In genomic region chr5:81749562-81750307, GRCh38 we compare ENCODE assay signal across 8 cellular contexts. TPM values are rescaled to one million over a fixed set of nuclear protein-coding genes. Genes with fewer than 3 reads are reported as not detected.
A peak's percentile ranks its signal among the peaks of the same experiment; 100 is the strongest.
DNase-seq lines count a peak whose midpoint lies in the region; FAIRE-seq and TF ChIP-seq lines count a peak whose summit lies in the region.

No MANE protein-coding gene starts in this region.

- H3K4me2 ChIP-seq in GM23248 (ENCODE audit: unreplicated experiment), result peak overlapping the region; percentile 80
- H3K4me2 ChIP-seq in Loucy (ENCODE audit: low read depth, low read length, poor library complexity, severe bottlenecking), result peak overlapping the region; percentile 97

- in situ Hi-C loops in GM23248 (cut with MboI), result loop anchor here (5.0 to 25.0 kb wide), 3 partner anchors 88 to 413 kb away; no protein-coding TSS in a partner anchor

- H3K79me2 ChIP-seq in GM23248 (ENCODE audit: insufficient read depth) (peaks cover 49% of the 10 kb centered on the region), Loucy (ENCODE audit: insufficient read depth, low read length) (peaks cover 65% of the 10 kb centered on the region)

- H2AFZ ChIP-seq in GM23248 (peak overlapping the region; percentile 64), Loucy (ENCODE audit: low read length) (no peak overlapping the region)

- 2 to 6% methylated on average over 14 to 47 of the region's 61 CpGs for WGBS in GM23248 (ENCODE audit: low coverage in 1 of 2, low lambda C conversion rate in 2 of 2, missing lambda C conversion rate in 2 of 2), 2 experiments
- WGBS in esophagus, 2 donors, result 1% methylated on average over 49 to 61 of the region's 61 CpGs
- WGBS in thymus, result under 1% methylated on average over 60 of the region's 61 CpGs

- no peaks in the 10 kb centered on the region for H3K27me3 Mint-ChIP-seq in nephron progenitor cell (ENCODE audit: low read depth, poor library complexity)

- peak overlapping the region; percentile 72 for H3K4me3 ChIP-seq in GM23248
- H3K4me3 ChIP-seq in Loucy (ENCODE audit: low read length, poor library complexity, severe bottlenecking), result peak overlapping the region; percentile 89
- H3K4me3 ChIP-seq in esophagus (ENCODE audit: low read depth in 1 of 2, low read length in 2 of 2), result peak overlapping the region; percentile 72 to 85
- peak overlapping the region; percentile 89 for H3K4me3 ChIP-seq in thymus (ENCODE audit: low read length)

- H3K4me1 Mint-ChIP-seq in nephron progenitor cell, result peaks cover 75% of the 10 kb centered on the region

- H3K27ac Mint-ChIP-seq in nephron progenitor cell, result peak overlapping the region; percentile 94

- peaks cover 10% of the 10 kb centered on the region; the same call in 1 of the 2 replicates for H3F3A ChIP-seq in GM23248 (ENCODE audit: insufficient read depth)
- H3F3A ChIP-seq in Loucy (ENCODE audit: low read depth), result no peaks in the 10 kb centered on the region

- peak overlapping the region; percentile 77 for H3K9ac ChIP-seq in GM23248
- peak overlapping the region; percentile 84 for H3K9ac ChIP-seq in Loucy (ENCODE audit: low read depth, low read length, poor library complexity, severe bottlenecking)

- no peaks in the 10 kb centered on the region for H3K9me3 Mint-ChIP-seq in nephron progenitor cell

- 0 out of 2 replicates have a peak, but pooled peaks have one; percentile 18 for TF ChIP-seq CTCF in Loucy (conservative IDR thresholded peaks at IDR 0.05; ENCODE audit: low read length)
- TF ChIP-seq CTCF in nephron progenitor cell (IDR thresholded peaks at IDR 0.05), result no peak

- no peaks in the 10 kb centered on the region for H3K36me3 ChIP-seq in GM23248 (ENCODE audit: low read depth)
- no peaks in the 10 kb centered on the region for H3K36me3 ChIP-seq in Loucy (ENCODE audit: insufficient read depth, low read length)
- H3K36me3 ChIP-seq in esophagus (ENCODE audit: control insufficient read depth in 2 of 2, insufficient read depth in 2 of 2, low read length in 1 of 2), result no peaks in the 10 kb centered on the region
- no peaks in the 10 kb centered on the region for H3K36me3 ChIP-seq in thymus (ENCODE audit: control insufficient read depth, insufficient read depth)

- H3K9me3 ChIP-seq in GM23248 (ENCODE audit: low read depth) (no peaks in the 10 kb centered on the region), Loucy (ENCODE audit: insufficient read depth, low read depth, low read length) (no peaks in the 10 kb centered on the region), esophagus (ENCODE audit: control insufficient read depth in 2 of 2, insufficient read depth in 1 of 2, low read depth in 1 of 2, low read length in 1 of 2) (no peaks in the 10 kb centered on the region), thymus (ENCODE audit: control insufficient read depth) (no peaks in the 10 kb centered on the region)

- H3K27ac ChIP-seq in GM23248 (no peak overlapping the region), esophagus (ENCODE audit: low read depth in 2 of 2, low read length in 1 of 2) (peak overlapping the region; percentile 91 to 99), thymus (ENCODE audit: low read depth) (peak overlapping the region; percentile 94)

- peak; percentile 56; the same call in 1 of the 2 replicates for TF ChIP-seq POLR2A in GM12892 (IDR thresholded peaks at IDR 0.05; ENCODE audit: low read depth, low read length)

- H3K4me3 Mint-ChIP-seq in nephron progenitor cell, result peak overlapping the region; percentile 93

- H3K4me1 ChIP-seq in GM23248 (ENCODE audit: insufficient read depth) (peaks cover 15% of the 10 kb centered on the region), Loucy (ENCODE audit: insufficient read depth, low read length, poor library complexity, severe bottlenecking) (peaks cover 61% of the 10 kb centered on the region), esophagus (ENCODE audit: control insufficient read depth in 2 of 2, insufficient read depth in 2 of 2, low read length in 1 of 2) (no peaks in the 10 kb centered on the region), thymus (ENCODE audit: control insufficient read depth, insufficient read depth, low read length) (peaks cover 12% of the 10 kb centered on the region)

- no peaks in the 10 kb centered on the region for H4K20me1 ChIP-seq in GM23248 (ENCODE audit: insufficient read depth)
- peaks cover 42% of the 10 kb centered on the region for H4K20me1 ChIP-seq in Loucy (ENCODE audit: insufficient read depth, low read length, poor library complexity, severe bottlenecking)

- FAIRE-seq in GM12892 (lab: Jason Lieb, UNC), result peak; percentile 91

- H3K9me2 ChIP-seq in GM23248 (ENCODE audit: insufficient read depth), result no peaks in the 10 kb centered on the region
- H3K9me2 ChIP-seq in Loucy (replicated peaks; ENCODE audit: low read depth, low read length), result no peaks in the 10 kb centered on the region

- DNase-seq in GM12892 (ENCODE audit: insufficient read length), result peak; percentile 45
- peak; percentile 63 for DNase-seq in GM23248
- peak; percentile 75 for DNase-seq in activated CD8-positive, alpha-beta memory T cell treated with anti-CD3 and anti-CD28 coated beads, Interleukin-2, amount 50 U/mL, for 48 hours
- DNase-seq in nephron progenitor cell, result peak; percentile 77
- DNase-seq in dedifferentiated amniotic fluid mesenchymal stem cell (ENCODE audit: extremely low spot score), result no peak

- H3K27me3 ChIP-seq in GM23248 (replicated peaks; ENCODE audit: insufficient read depth) (no peaks in the 10 kb centered on the region), Loucy (ENCODE audit: insufficient read depth, low read length, poor library complexity, severe bottlenecking) (no peaks in the 10 kb centered on the region), esophagus (ENCODE audit: control insufficient read depth in 1 of 2, insufficient read depth in 2 of 2, low read length in 2 of 2) (no peaks in the 10 kb centered on the region), thymus (ENCODE audit: control insufficient read depth, insufficient read depth) (no peaks in the 10 kb centered on the region)

- no peaks in the 10 kb centered on the region for H3K36me3 Mint-ChIP-seq in nephron progenitor cell (ENCODE audit: low read depth)

RNA-seq across cellular contexts. Expression of gene SSBP2, which starts 1.2 kb away (rescaled TPM):
- polyA plus RNA-seq in GM12892 (2012; ENCODE audit: missing spikeins), result 63.9 TPM
- 22.0 and 25.5 TPM in 2 replicates for total RNA-seq in GM23248 (2014; rRNA removed; shearing (Covaris generic))
- polyA plus RNA-seq in GM23248 (2016; fragmentation: Nextera tagmentation; extraction: Ambion mirVana), result 40.0 and 43.0 TPM in 2 replicates
- 10 to 100 TPM; 18.8 to 25.3 TPM for polyA plus RNA-seq in esophagus
- polyA plus RNA-seq in thymus, result 61.1 TPM
